In genomic region chr17:62818491-62818890, GRCh38 we compare ENCODE assay signal across 17 cellular contexts. TPM values are rescaled to one million over a fixed set of nuclear protein-coding genes. Genes with fewer than 3 reads are reported as not detected.
"Had no signal": no experiment of that assay in that cellular context is flagged by ENCODE, and none has a peak within 500 bp of the region (broad histone marks: within the 10 kb centered on the region; RNA-seq: fewer than 3 reads in every experiment).

No MANE protein-coding gene starts in this region.

- H3K4me3 ChIP-seq: cardiac muscle cell, hepatocyte, tibial nerve had no signal

- H3K9me3 Mint-ChIP-seq: activated naive CD4-positive, alpha-beta T cell treated with anti-CD3 and anti-CD28 coated beads, Interleukin-2, amount 10 ng/mL, durations not matched to agents 7 days and 5 days had no signal

- H3K27ac Mint-ChIP-seq: activated naive CD4-positive, alpha-beta T cell treated with anti-CD3 and anti-CD28 coated beads, Interleukin-2, amount 10 ng/mL, durations not matched to agents 7 days and 5 days; activated T-cell treated with anti-CD3 and anti-CD28 coated beads, Interleukin-2, amount 50 U/mL, for 24 hours; stimulated activated effector memory CD8-positive, alpha-beta T cell treated with anti-CD3 and anti-CD28 coated beads, Interleukin-12 subunit alpha, Interleukin-12 subunit beta, amount 100 ng/mL, for 72 hours had no signal

- H3K4me3 Mint-ChIP-seq: activated naive CD4-positive, alpha-beta T cell treated with anti-CD3 and anti-CD28 coated beads, Interleukin-2, amount 10 ng/mL, durations not matched to agents 7 days and 5 days; activated T-cell treated with anti-CD3 and anti-CD28 coated beads, Interleukin-2, amount 50 U/mL, for 24 hours; stimulated activated effector memory CD8-positive, alpha-beta T cell treated with anti-CD3 and anti-CD28 coated beads, Interleukin-12 subunit alpha, Interleukin-12 subunit beta, amount 100 ng/mL, for 72 hours had no signal

- H3K27me3 ChIP-seq: cardiac muscle cell, dorsolateral prefrontal cortex, hepatocyte, tibial nerve had no signal

- H3K79me2 ChIP-seq: hepatocyte, parathyroid adenoma had no signal

- DNase-seq: activated CD4-positive, alpha-beta T cell treated with anti-CD3 and anti-CD28 coated beads for 1 hour; activated CD4-positive, alpha-beta T cell treated with anti-CD3 and anti-CD28 coated beads, Interleukin-2, amount 50 U/mL, for 48 hours; activated naive CD4-positive, alpha-beta T cell treated with anti-CD3 and anti-CD28 coated beads, Interleukin-2, amount 10 ng/mL, durations not matched to agents 7 days and 5 days; activated T-cell treated with anti-CD3 and anti-CD28 coated beads, Interleukin-2, amount 50 U/mL, for 24 hours; dorsolateral prefrontal cortex; kidney glomerular epithelial cell; midbrain had no signal

- H3K36me3 ChIP-seq: cardiac muscle cell, tibial nerve had no signal

- H3K27ac ChIP-seq: cardiac muscle cell, dorsolateral prefrontal cortex, parathyroid adenoma, VCaP had no signal

- H2AFZ ChIP-seq: parathyroid adenoma had no signal

- H3K9ac ChIP-seq: parathyroid adenoma had no signal

- H3K4me2 ChIP-seq: hepatocyte had no signal

- ATAC-seq: esophagus mucosa; stimulated activated effector memory CD8-positive, alpha-beta T cell treated with anti-CD3 and anti-CD28 coated beads, Interleukin-12 subunit alpha, Interleukin-12 subunit beta, amount 100 ng/mL, for 72 hours had no signal

- H3K36me3 Mint-ChIP-seq: activated naive CD4-positive, alpha-beta T cell treated with anti-CD3 and anti-CD28 coated beads, Interleukin-2, amount 10 ng/mL, durations not matched to agents 7 days and 5 days; stimulated activated effector memory CD8-positive, alpha-beta T cell treated with anti-CD3 and anti-CD28 coated beads, Interleukin-12 subunit alpha, Interleukin-12 subunit beta, amount 100 ng/mL, for 72 hours had no signal

RNA-seq across cellular contexts. Expression of gene MARCHF10, which starts 10.4 kb away (rescaled TPM):
- total RNA-seq: esophagus mucosa; hepatocyte; liver; myocyte; T-helper 1 cell treated with Interleukin-12 subunit alpha and Interleukin-12 subunit beta and Interleukin-4 antibody, amounts not matched to agents 30 ng/mL and 1 ng/mL, for 36 hours had no signal
- polyA plus RNA-seq: hepatocyte, liver had no signal
